8 cellular contexts compared by ENCODE assay signal in genomic region chr1:17438176-17438976, GRCh38. TPM values are rescaled to one million over a fixed set of nuclear protein-coding genes. Genes with fewer than 3 reads are reported as not detected.
A peak's percentile ranks its signal among the peaks of the same experiment; 100 is the strongest.
DNase-seq lines count a peak whose midpoint lies in the region; ATAC-seq and TF ChIP-seq lines count a peak whose summit lies in the region.

No MANE protein-coding gene starts in this region.

- H3K79me2 ChIP-seq in H9 (ENCODE audit: insufficient read depth, low read length) = peaks cover 31% of the 10 kb centered on the region

- H3K56ac ChIP-seq in H9 (ENCODE audit: insufficient read length, low read depth, low read length) = no peak overlapping the region

- H3K4me3 ChIP-seq in cardiac fibroblast (replicated peaks in 1 of 2; ENCODE audit: low read depth in 2 of 2, low read length in 2 of 2) = peak overlapping the region; percentile 73 to 86

- H3K4me2 ChIP-seq in H9 (ENCODE audit: insufficient read depth, insufficient read length, low read length) = peak overlapping the region; percentile 82

- H3K18ac ChIP-seq in H9 (ENCODE audit: insufficient read length, low read depth, low read length) = peak overlapping the region; percentile 89

- H4K8ac ChIP-seq in H9 (replicated peaks; ENCODE audit: insufficient read length, low read depth, low read length) = no peak overlapping the region

- peak overlapping the region; percentile 12 for H4K91ac ChIP-seq in H9 (ENCODE audit: insufficient read length, low read depth, low read length)

- POLR2A ChIA-PET in WTC11 (lab: Charles Lee) = interaction anchor here (0.6 to 1.1 kb wide), 3 partner anchors 32 to 1594 kb away, joined by 3 to 4 read pairs (median 3); no protein-coding TSS in a partner anchor

- no peak overlapping the region for H2BK12ac ChIP-seq in H9 (ENCODE audit: insufficient read length, low read depth, low read length)

- H3K4me1 Mint-ChIP-seq in H9 (peaks cover 58 to 59% of the 10 kb centered on the region in 2 experiments), WTC11 (peaks cover 65% of the 10 kb centered on the region)

- no peaks in the 10 kb centered on the region for H4K20me1 ChIP-seq in H9 (ENCODE audit: control insufficient read depth, insufficient read depth, insufficient read length)

- no peak overlapping the region for H2BK20ac ChIP-seq in H9 (ENCODE audit: low read depth, low read length, poor library complexity, severe bottlenecking)

- ATAC-seq in WTC11 (peak; percentile 13), GM21528 (IDR thresholded peaks at IDR 0.05; ENCODE audit: low FRiP score, unreplicated experiment) (no peak)

- no peaks in the 10 kb centered on the region for H3K9me3 ChIP-seq in H9 (ENCODE audit: control insufficient read depth, low read depth, low read length)

- H2BK120ac ChIP-seq in H9 (ENCODE audit: low read depth, low read length, poor library complexity, severe bottlenecking) = no peak overlapping the region

- H3K79me1 ChIP-seq in H9 (ENCODE audit: insufficient read depth, low read depth, low read length, poor library complexity, severe bottlenecking) = no peaks in the 10 kb centered on the region

- H3K27me3 Mint-ChIP-seq in H9 (ENCODE audit: low read depth) (peaks cover 14% of the 10 kb centered on the region), WTC11 (ENCODE audit: low read depth) (peaks cover 10% of the 10 kb centered on the region)

- peak; percentile 75 for DNase-seq in EH (ENCODE audit: low read depth)
- DNase-seq in H9 = peak; percentile 66
- peak; percentile 67 for DNase-seq in NCI-H1105 (lab: John Stamatoyannopoulos, UW)
- peak; percentile 65 for DNase-seq in WTC11 (ENCODE audit: low spot score)
- DNase-seq in cardiac fibroblast (ENCODE audit: low read depth in 2 of 2) = peak; percentile 57 to 61
- peak; percentile 83 for DNase-seq in islet precursor cell
- DNase-seq in stimulated activated CD4-positive, alpha-beta T cell treated with anti-CD3 and anti-CD28 coated beads, Interleukin-12 subunit alpha, Interleukin-12 subunit beta, amount 100 ng/mL, for 48 hours (ENCODE audit: low read depth in 2 of 3, low spot score in 1 of 3) = peak; percentile 57 to 69 (median 58)

- WGBS in H9 (ENCODE audit: extremely low coverage, insufficient read length, low lambda C conversion rate) = no CpG with 5 or more reads among the region's 81 CpGs

- TF ChIP-seq CTCF in H9 (conservative IDR thresholded peaks at IDR 0.05) = no peak
- no peak for TF ChIP-seq CTCF in WTC11 (IDR thresholded peaks at IDR 0.05)
- TF ChIP-seq CTCF in cardiac fibroblast (IDR thresholded peaks at IDR 0.05; ENCODE audit: low read depth, low read length) = no peak

- H3K27ac Mint-ChIP-seq in H9 = peak overlapping the region; percentile 95 to 99 (median 99)
- H3K27ac Mint-ChIP-seq in WTC11 = peak overlapping the region; percentile 97

- no peak overlapping the region for H4K5ac ChIP-seq in H9 (ENCODE audit: insufficient read length, low read depth, low read length)

- no peak overlapping the region for H2AFZ ChIP-seq in H9 (ENCODE audit: low read length)

- no peak overlapping the region for H3K27ac ChIP-seq in H9 (ENCODE audit: insufficient read length, low read depth, low read length)

- H3K23ac ChIP-seq in H9 (ENCODE audit: insufficient read length, low read depth, low read length) = no peak overlapping the region

- no peak overlapping the region for H2BK5ac ChIP-seq in H9 (ENCODE audit: insufficient read length, low read length)

- H3K4me3 Mint-ChIP-seq in H9 = peak overlapping the region; percentile 94 to 97
- peak overlapping the region; percentile 98 for H3K4me3 Mint-ChIP-seq in WTC11

- CTCF ChIA-PET in WTC11 (lab: Charles Lee) = interaction anchor here (0.6 to 3.4 kb wide), 7 partner anchors 9 to 61 kb away, joined by 3 to 19 read pairs (median 4); no protein-coding TSS in a partner anchor

- H2BK15ac ChIP-seq in H9 (ENCODE audit: low read depth, low read length) = no peak overlapping the region

- peaks cover 3% of the 10 kb centered on the region; the same call in 1 of the 2 replicates for H3K27me3 ChIP-seq in H9 (ENCODE audit: insufficient read depth, low read length)

- H3K4ac ChIP-seq in H9 (ENCODE audit: low read depth, low read length) = peak overlapping the region; percentile 70; the same call in 1 of the 2 replicates

- H2AK5ac ChIP-seq in H9 (ENCODE audit: insufficient read length, low read length) = no peak overlapping the region

- H3K14ac ChIP-seq in H9 (ENCODE audit: insufficient read depth, low read length) = peak overlapping the region; percentile 97

- H3K36me3 Mint-ChIP-seq in H9 (ENCODE audit: insufficient read depth in 1 of 3, low read depth in 3 of 3) (peaks cover 36 to 44% (median 37%) of the 10 kb centered on the region in 3 experiments; a peak in 6 of 7 replicates), WTC11 (peaks cover 39% of the 10 kb centered on the region)

- peaks cover 26% of the 10 kb centered on the region; the same call in 1 of the 2 replicates for H3K4me1 ChIP-seq in H9 (ENCODE audit: insufficient read depth, low read length)

- H3K9me3 Mint-ChIP-seq in H9 (peaks cover 2 to 3% of the 10 kb centered on the region in 2 experiments; a peak in 3 of 5 replicates), WTC11 (no peaks in the 10 kb centered on the region)

- peak overlapping the region; percentile 94 for H3K9ac ChIP-seq in H9 (ENCODE audit: extremely low read depth, insufficient read length, low read length)

- H3T11ph ChIP-seq in H9 (ENCODE audit: low read length) = no peak overlapping the region

- H3K23me2 ChIP-seq in H9 (ENCODE audit: insufficient read length, low read depth, low read length, poor library complexity, severe bottlenecking) = peaks cover 23% of the 10 kb centered on the region

TF ChIP-seq in WTC11, 78 proteins besides CTCF, POLR2A, EP300 and RAD21 (continues in another document):
- TF ChIP-seq ZNF281 (CRISPR knock-in tag; IDR thresholded peaks at IDR 0.05) = peak; percentile 92
- TF ChIP-seq JUN (CRISPR knock-in tag; IDR thresholded peaks at IDR 0.05) = no peak; the same call in 1 of the 2 replicates
- no peak for TF ChIP-seq OVOL2 (CRISPR knock-in tag; IDR thresholded peaks at IDR 0.05; ENCODE audit: borderline replicate concordance)
- no peak for TF ChIP-seq CDX4 (CRISPR knock-in tag; IDR thresholded peaks at IDR 0.05; ENCODE audit: borderline replicate concordance)
- TF ChIP-seq GTF2I (CRISPR knock-in tag; conservative IDR thresholded peaks at IDR 0.05) = no peak
- TF ChIP-seq PREB (CRISPR knock-in tag; IDR thresholded peaks at IDR 0.05; ENCODE audit: borderline replicate concordance) = no peak
- no peak for TF ChIP-seq E2F4 (CRISPR knock-in tag; IDR thresholded peaks at IDR 0.05; ENCODE audit: borderline replicate concordance, low read depth)
- TF ChIP-seq HMGA2 (CRISPR knock-in tag; IDR thresholded peaks at IDR 0.05) = no peak
- TF ChIP-seq EMX1 (CRISPR knock-in tag; IDR thresholded peaks at IDR 0.05) = peak; percentile 23; the same call in 1 of the 2 replicates
- 0 out of 2 replicates have a peak, but pooled peaks have one; percentile 22 for TF ChIP-seq SMAD3 (CRISPR knock-in tag; IDR thresholded peaks at IDR 0.05; ENCODE audit: borderline replicate concordance)

RNA-seq across cellular contexts. Expression of gene RCC2, which starts 1.1 kb away (rescaled TPM):
- total RNA-seq in H9 (2021) (473 and 474 TPM in 2 replicates), WTC11 (2021) (377 to 407 TPM (median 395 TPM) in 3 replicates)
